Comparison of ENCODE assay signal across 1 cellular context in the genomic region with DNA sequence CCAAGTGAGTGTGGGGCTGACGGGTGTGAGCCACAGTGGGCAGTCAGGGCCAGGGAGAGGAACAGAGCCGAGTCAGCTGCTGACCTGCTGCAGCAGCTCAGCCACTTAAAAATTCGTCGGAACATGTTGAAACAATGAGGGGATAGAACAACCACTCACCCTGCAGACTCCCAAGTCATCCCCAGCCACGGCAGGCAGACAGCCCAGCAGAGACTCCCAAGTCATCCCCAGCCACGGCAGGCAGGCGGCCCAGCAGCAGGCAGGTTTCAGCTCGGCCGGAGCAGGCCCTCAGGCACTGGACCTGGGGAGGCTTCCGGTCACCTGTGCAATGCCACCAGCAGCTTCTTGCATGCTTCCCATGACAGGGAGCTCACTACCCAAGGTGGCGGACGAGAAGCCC.
TF ChIP-seq lines count a peak whose summit lies in the region.

No MANE protein-coding gene starts in this region.

TF ChIP-seq in liver, 16 proteins besides CTCF, POLR2A, EP300 and RAD21:
- TF ChIP-seq, protein P1, sequence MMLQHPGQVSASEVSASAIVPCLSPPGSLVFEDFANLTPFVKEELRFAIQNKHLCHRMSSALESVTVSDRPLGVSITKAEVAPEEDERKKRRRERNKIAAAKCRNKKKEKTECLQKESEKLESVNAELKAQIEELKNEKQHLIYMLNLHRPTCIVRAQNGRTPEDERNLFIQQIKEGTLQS (IDR thresholded peaks at IDR 0.05), result no peak
- TF ChIP-seq TAF1 (conservative IDR thresholded peaks at IDR 0.05) (no peak), RXRA (IDR thresholded peaks at IDR 0.05) (no peak), HNF4G (IDR thresholded peaks at IDR 0.05) (no peak), GABPA (IDR thresholded peaks at IDR 0.05 in 1 of 2, conservative IDR thresholded peaks at IDR 0.05 in 1 of 2) (no peak), FOXA1 (IDR thresholded peaks at IDR 0.05) (no peak), NR2F2 (IDR thresholded peaks at IDR 0.05) (no peak), HNF4A (conservative IDR thresholded peaks at IDR 0.05) (no peak), FOXA2 (IDR thresholded peaks at IDR 0.05) (no peak), EGR1 (IDR thresholded peaks at IDR 0.05; ENCODE audit: low read depth in 2 of 2) (no peak), JUND (IDR thresholded peaks at IDR 0.05) (no peak), YY1 (IDR thresholded peaks at IDR 0.05) (no peak)
- TF ChIP-seq, protein P2, sequence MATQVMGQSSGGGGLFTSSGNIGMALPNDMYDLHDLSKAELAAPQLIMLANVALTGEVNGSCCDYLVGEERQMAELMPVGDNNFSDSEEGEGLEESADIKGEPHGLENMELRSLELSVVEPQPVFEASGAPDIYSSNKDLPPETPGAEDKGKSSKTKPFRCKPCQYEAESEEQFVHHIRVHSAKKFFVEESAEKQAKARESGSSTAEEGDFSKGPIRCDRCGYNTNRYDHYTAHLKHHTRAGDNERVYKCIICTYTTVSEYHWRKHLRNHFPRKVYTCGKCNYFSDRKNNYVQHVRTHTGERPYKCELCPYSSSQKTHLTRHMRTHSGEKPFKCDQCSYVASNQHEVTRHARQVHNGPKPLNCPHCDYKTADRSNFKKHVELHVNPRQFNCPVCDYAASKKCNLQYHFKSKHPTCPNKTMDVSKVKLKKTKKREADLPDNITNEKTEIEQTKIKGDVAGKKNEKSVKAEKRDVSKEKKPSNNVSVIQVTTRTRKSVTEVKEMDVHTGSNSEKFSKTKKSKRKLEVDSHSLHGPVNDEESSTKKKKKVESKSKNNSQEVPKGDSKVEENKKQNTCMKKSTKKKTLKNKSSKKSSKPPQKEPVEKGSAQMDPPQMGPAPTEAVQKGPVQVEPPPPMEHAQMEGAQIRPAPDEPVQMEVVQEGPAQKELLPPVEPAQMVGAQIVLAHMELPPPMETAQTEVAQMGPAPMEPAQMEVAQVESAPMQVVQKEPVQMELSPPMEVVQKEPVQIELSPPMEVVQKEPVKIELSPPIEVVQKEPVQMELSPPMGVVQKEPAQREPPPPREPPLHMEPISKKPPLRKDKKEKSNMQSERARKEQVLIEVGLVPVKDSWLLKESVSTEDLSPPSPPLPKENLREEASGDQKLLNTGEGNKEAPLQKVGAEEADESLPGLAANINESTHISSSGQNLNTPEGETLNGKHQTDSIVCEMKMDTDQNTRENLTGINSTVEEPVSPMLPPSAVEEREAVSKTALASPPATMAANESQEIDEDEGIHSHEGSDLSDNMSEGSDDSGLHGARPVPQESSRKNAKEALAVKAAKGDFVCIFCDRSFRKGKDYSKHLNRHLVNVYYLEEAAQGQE (IDR thresholded peaks at IDR 0.05), result no peak
- TF ChIP-seq, protein P3, sequence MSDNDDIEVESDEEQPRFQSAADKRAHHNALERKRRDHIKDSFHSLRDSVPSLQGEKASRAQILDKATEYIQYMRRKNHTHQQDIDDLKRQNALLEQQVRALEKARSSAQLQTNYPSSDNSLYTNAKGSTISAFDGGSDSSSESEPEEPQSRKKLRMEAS (IDR thresholded peaks at IDR 0.05), result no peak
- TF ChIP-seq, protein P4, sequence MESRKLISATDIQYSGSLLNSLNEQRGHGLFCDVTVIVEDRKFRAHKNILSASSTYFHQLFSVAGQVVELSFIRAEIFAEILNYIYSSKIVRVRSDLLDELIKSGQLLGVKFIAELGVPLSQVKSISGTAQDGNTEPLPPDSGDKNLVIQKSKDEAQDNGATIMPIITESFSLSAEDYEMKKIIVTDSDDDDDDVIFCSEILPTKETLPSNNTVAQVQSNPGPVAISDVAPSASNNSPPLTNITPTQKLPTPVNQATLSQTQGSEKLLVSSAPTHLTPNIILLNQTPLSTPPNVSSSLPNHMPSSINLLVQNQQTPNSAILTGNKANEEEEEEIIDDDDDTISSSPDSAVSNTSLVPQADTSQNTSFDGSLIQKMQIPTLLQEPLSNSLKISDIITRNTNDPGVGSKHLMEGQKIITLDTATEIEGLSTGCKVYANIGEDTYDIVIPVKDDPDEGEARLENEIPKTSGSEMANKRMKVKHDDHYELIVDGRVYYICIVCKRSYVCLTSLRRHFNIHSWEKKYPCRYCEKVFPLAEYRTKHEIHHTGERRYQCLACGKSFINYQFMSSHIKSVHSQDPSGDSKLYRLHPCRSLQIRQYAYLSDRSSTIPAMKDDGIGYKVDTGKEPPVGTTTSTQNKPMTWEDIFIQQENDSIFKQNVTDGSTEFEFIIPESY (IDR thresholded peaks at IDR 0.05), result no peak
